Comparison of ENCODE assay signal across 13 cellular contexts in genomic region chr10:4812952-4813351, GRCh38.
DNase-seq lines count a peak whose midpoint lies in the region; ATAC-seq lines count a peak whose summit lies in the region.
"Had no signal": no experiment of that assay in that cellular context is flagged by ENCODE, and none has a peak within 500 bp of the region (broad histone marks: within the 10 kb centered on the region; RNA-seq: fewer than 3 reads in every experiment).

No MANE protein-coding gene starts in this region.

- ATAC-seq in GM18868 (IDR thresholded peaks at IDR 0.05; ENCODE audit: unreplicated experiment) = no peak

- peak; percentile 75 for DNase-seq in AG08395 (ENCODE audit: low spot score)
- peak; percentile 55 for DNase-seq in HS-27A (ENCODE audit: low read depth)
- peak; percentile 11 for DNase-seq in amniotic stem cell (lab: John Stamatoyannopoulos, UW)
- DNase-seq in iris pigment epithelial cell (ENCODE audit: low read depth) = peak; percentile 97
- DNase-seq in NCI-H2081 (lab: John Stamatoyannopoulos, UW) = no peak
- no peak for DNase-seq in NCI-H2227 treated with DMSO at 0.1 percent for 48 hours (lab: John Stamatoyannopoulos, UW)
- no peak for DNase-seq in hippocampal formation (lab: John Stamatoyannopoulos, UW)
- DNase-seq: activated effector memory CD4-positive, alpha-beta T cell treated with anti-CD3 and anti-CD28 coated beads, Interleukin-2, amount 50 U/mL, for 16 hours; COR-L47; effector memory CD4-positive, alpha-beta T cell; lower lobe of right lung; NCI-H82 had no signal

Comparison
In these comparisons a context has a peak if more than half of its experiments do, and no peak if none do; other contexts are left out.
1. DNase-seq: peak in AG08395 (single experiment), HS-27A (single experiment), amniotic stem cell (single experiment) and iris pigment epithelial cell (single experiment); none in NCI-H2081 (0 of 2), NCI-H2227 treated with DMSO at 0.1 percent for 48 hours (single experiment) and hippocampal formation (0 of 2).